In genomic region chr17:79716183-79716797, GRCh38 we compare ENCODE assay signal across 31 cellular contexts. TPM values are rescaled to one million over a fixed set of nuclear protein-coding genes. Genes with fewer than 3 reads are reported as not detected.
"Had no signal": no experiment of that assay in that cellular context is flagged by ENCODE, and none has a peak within 500 bp of the region (broad histone marks: within the 10 kb centered on the region; RNA-seq: fewer than 3 reads in every experiment).

No MANE protein-coding gene starts in this region.

- H3K27me3 ChIP-seq: ovary, testis had no signal

- DNase-seq: dorsolateral prefrontal cortex; effector CD4-positive, alpha-beta T cell; foreskin fibroblast; gastrocnemius medialis; head of caudate nucleus; kidney; mesenchymal stem cell; mucosa of descending colon; naive B cell; nucleus accumbens; ovary; posterior cingulate gyrus; psoas muscle; stimulated activated CD4-positive, alpha-beta T cell treated with anti-CD3 and anti-CD28 coated beads, Interleukin-4, amount 100 ng/mL, for 4 hours; stimulated activated naive CD8-positive, alpha-beta T cell treated with anti-CD3 and anti-CD28 coated beads, Interleukin-15, Interleukin-2, amounts not matched to agents 100 U/mL and 50 U/mL, for 24 hours; substantia nigra; testis; tibial artery had no signal

- FAIRE-seq: kidney had no signal

- H3K36me3 ChIP-seq: gastrocnemius medialis, ovary, spleen, tibial artery had no signal

- H3K4me1 ChIP-seq: gastrocnemius medialis, psoas muscle, spleen, testis, tibial artery had no signal

- ATAC-seq: gastrocnemius medialis; left lobe of liver; psoas muscle; right cardiac atrium; stimulated activated memory B cell treated with anti-CD40 and anti-IgM and Interleukin-4, amounts not matched to agents 10 μg/mL and 1 μg/mL and 100 μg/mL, for 72 hours; stimulated activated naive CD8-positive, alpha-beta T cell treated with anti-CD3 and anti-CD28 coated beads, Interleukin-15, Interleukin-2, amounts not matched to agents 100 U/mL and 50 U/mL, for 24 hours had no signal

- H3K27ac ChIP-seq: dorsolateral prefrontal cortex, gastrocnemius medialis, ovary, psoas muscle, skin epidermis, spleen, testis, tibial artery had no signal

- H3K9me3 ChIP-seq: gastrocnemius medialis, mucosa of descending colon, ovary, psoas muscle, spleen, testis, tibial artery had no signal

- H3K4me3 ChIP-seq: dorsolateral prefrontal cortex, gastrocnemius medialis, mucosa of descending colon, ovary, psoas muscle, skin epidermis, spleen, testis, tibial artery had no signal

RNA-seq across cellular contexts. Expression of gene ENPP7, which starts 14.5 kb away (rescaled TPM):
- total RNA-seq: gastrocnemius medialis, glomerular endothelial cell, lower leg skin, lung microvascular endothelial cell, mesothelial cell of epicardium, mucosa of descending colon, neural crest cell, ovary, psoas muscle, renal cortical epithelial cell, right cardiac atrium, urinary bladder had no signal
- polyA plus RNA-seq: esophagus, ovary, right cardiac atrium, urinary bladder had no signal
